Comparison of ENCODE assay signal across 12 cellular contexts in genomic region chr18:35185771-35186170, GRCh38. TPM values are rescaled to one million over a fixed set of nuclear protein-coding genes. Genes with fewer than 3 reads are reported as not detected.
DNase-seq lines count a peak whose midpoint lies in the region; ATAC-seq and TF ChIP-seq lines count a peak whose summit lies in the region.
"Had no signal": no experiment of that assay in that cellular context is flagged by ENCODE, and none has a peak within 500 bp of the region (broad histone marks: within the 10 kb centered on the region; RNA-seq: fewer than 3 reads in every experiment).

No MANE protein-coding gene starts in this region.

- H2AFZ ChIP-seq in Karpas-422 (ENCODE audit: low read length), result no peak overlapping the region

- no peaks in the 10 kb centered on the region for H3K9me2 ChIP-seq in Karpas-422 (replicated peaks; ENCODE audit: insufficient read depth, low read length)

- ATAC-seq in GM21526 (IDR thresholded peaks at IDR 0.05; ENCODE audit: low FRiP score, unreplicated experiment), result no peak
- ATAC-seq in HG03378 (IDR thresholded peaks at IDR 0.05; ENCODE audit: unreplicated experiment), result no peak
- ATAC-seq: CD8-positive, alpha-beta T cell had no signal

- H3K27me3 ChIP-seq in Karpas-422 (ENCODE audit: low read length), result no peaks in the 10 kb centered on the region
- H3K27me3 ChIP-seq: Peyer's patch had no signal

- H3K9ac ChIP-seq in Karpas-422 (ENCODE audit: low read length), result no peak overlapping the region

- H3K4me3 ChIP-seq in Karpas-422 (ENCODE audit: low read length) (no peak overlapping the region), epithelial cell of esophagus (ENCODE audit: low read length) (no peak overlapping the region)
- H3K4me3 ChIP-seq: Peyer's patch had no signal

- no peaks in the 10 kb centered on the region for H3K79me2 ChIP-seq in Karpas-422 (ENCODE audit: low read length)

- H3K27ac ChIP-seq in Karpas-422 (ENCODE audit: low read length), result peak overlapping the region; percentile 94
- H3K27ac ChIP-seq: Peyer's patch had no signal

- H3K4me1 ChIP-seq in Karpas-422 (ENCODE audit: low read length), result peaks cover 86% of the 10 kb centered on the region
- H3K4me1 ChIP-seq: Peyer's patch had no signal

- DNase-seq in Ammon's horn (ENCODE audit: low spot score) (peak; percentile 29), Karpas-422 (peak; percentile 73), epithelial cell of esophagus (ENCODE audit: low read depth) (peak; percentile 3), medulla oblongata (ENCODE audit: extremely low spot score) (peak; percentile 64), C1 segment of cervical spinal cord (lab: John Stamatoyannopoulos, UW) (no peak)
- DNase-seq: CD8-positive, alpha-beta T cell; NCI-H1092; NCI-H1694 treated with DMSO at 0.1 percent for 48 hours; Peyer's patch; SHP77 had no signal

- no peaks in the 10 kb centered on the region for H4K20me1 ChIP-seq in Karpas-422 (ENCODE audit: insufficient read depth, low read depth, low read length)

- H3K9me3 ChIP-seq in Karpas-422 (ENCODE audit: low read length), result no peaks in the 10 kb centered on the region
- H3K9me3 ChIP-seq: Peyer's patch had no signal

- TF ChIP-seq CTCF in epithelial cell of esophagus (IDR thresholded peaks at IDR 0.05; ENCODE audit: insufficient read depth, low read depth, low read length, missing control alignments), result no peak

- peak overlapping the region; percentile 68 for H3K4me2 ChIP-seq in Karpas-422 (ENCODE audit: low read depth, low read length, poor library complexity, severe bottlenecking)

- no peaks in the 10 kb centered on the region for H3K36me3 ChIP-seq in Karpas-422 (ENCODE audit: insufficient read depth, low read length)
- H3K36me3 ChIP-seq: Peyer's patch had no signal

RNA-seq across cellular contexts. Expression of gene ZNF397, which starts 55.1 kb away (rescaled TPM):
- total RNA-seq in Karpas-422 (2014; rRNA removed; shearing (Covaris generic); ENCODE audit: low replicate concordance), result 31.7 and 36.4 TPM in 2 replicates

Comparison
In these comparisons a context has a peak if more than half of its experiments do, and no peak if none do; other contexts are left out.
1. DNase-seq: peak in Ammon's horn (single experiment), Karpas-422 (single experiment), epithelial cell of esophagus (single experiment) and medulla oblongata (single experiment); none in C1 segment of cervical spinal cord (0 of 14).